In the genomic region with DNA sequence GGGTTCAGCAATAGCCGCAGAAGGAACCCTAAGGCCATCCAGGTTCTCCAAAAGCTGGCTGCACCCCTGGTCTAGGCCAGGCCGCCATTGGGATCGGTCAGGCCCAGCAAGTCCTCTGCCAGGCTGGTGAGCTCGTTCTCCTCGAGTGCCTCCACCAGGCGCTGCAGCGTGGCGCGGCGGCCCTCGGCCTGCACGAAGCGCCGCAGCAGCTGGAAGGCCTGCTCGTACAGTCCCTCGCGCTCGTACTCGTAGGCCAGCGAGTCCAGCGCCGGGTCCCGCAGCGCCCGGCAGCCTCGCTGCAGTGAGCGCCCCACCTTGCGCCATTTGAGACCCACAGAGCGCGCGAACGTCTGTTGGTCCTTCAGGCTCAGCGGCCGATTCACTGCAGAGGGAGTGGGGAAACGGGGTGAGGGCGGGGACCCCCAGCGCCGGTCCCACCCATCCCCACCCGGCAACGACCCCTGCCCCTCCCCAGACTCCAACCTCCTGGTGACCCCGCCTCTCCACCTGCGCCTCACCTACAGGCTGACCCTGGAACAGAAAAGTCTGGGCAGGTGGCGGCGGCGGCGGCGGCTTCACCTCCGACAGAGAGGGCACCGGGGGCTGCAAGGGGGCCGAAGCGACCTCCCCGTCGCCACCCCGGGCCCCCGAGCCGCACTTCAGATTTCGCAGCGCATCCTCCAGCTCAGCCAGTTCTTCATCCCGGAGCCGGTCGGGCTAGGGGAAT, we compare ENCODE assay signal across 8 cellular contexts. TPM values are rescaled to one million over a fixed set of nuclear protein-coding genes. Genes with fewer than 3 reads are reported as not detected.
DNase-seq lines count a peak whose midpoint lies in the region; ATAC-seq and TF ChIP-seq lines count a peak whose summit lies in the region.
"Had no signal": no experiment of that assay in that cellular context is flagged by ENCODE, and none has a peak within 500 bp of the region (broad histone marks: within the 10 kb centered on the region; RNA-seq: fewer than 3 reads in every experiment).

No MANE protein-coding gene starts in this region.

- H3K9ac ChIP-seq in Loucy (ENCODE audit: low read depth, low read length, poor library complexity, severe bottlenecking): no peak overlapping the region

- peak overlapping the region; percentile 21 for H3K4me3 Mint-ChIP-seq in Calu3 (ENCODE audit: low read depth, unreplicated experiment)

- H3K9me3 ChIP-seq in Loucy (ENCODE audit: insufficient read depth, low read depth, low read length) (no peaks in the 10 kb centered on the region), ectodermal cell (ENCODE audit: control insufficient read depth, low read length) (no peaks in the 10 kb centered on the region), neutrophil (no peaks in the 10 kb centered on the region)

- peaks cover 29% of the 10 kb centered on the region for H3K4me1 Mint-ChIP-seq in Calu3 (ENCODE audit: low read depth, unreplicated experiment)

- no TSS peak for BruUV-seq in Calu3 (replicated peaks; lab: Mats Ljungman, UMichigan)

- peaks cover 51% of the 10 kb centered on the region for H3K36me3 Mint-ChIP-seq in Calu3 (ENCODE audit: insufficient read depth, unreplicated experiment)

- peak overlapping the region; percentile 52 for H3K4me2 ChIP-seq in Loucy (ENCODE audit: low read depth, low read length, poor library complexity, severe bottlenecking)

- CTCF ChIA-PET in Calu3 (lab: Charles Lee): interaction anchor here (0.6 to 1.3 kb wide), 4 partner anchors 43 to 201 kb away, joined by 3 to 6 read pairs (median 4); no protein-coding TSS in a partner anchor

- peaks cover 6% of the 10 kb centered on the region for H4K20me1 ChIP-seq in Loucy (ENCODE audit: insufficient read depth, low read length, poor library complexity, severe bottlenecking)

- H3K27me3 ChIP-seq in Loucy (ENCODE audit: insufficient read depth, low read length, poor library complexity, severe bottlenecking) (no peaks in the 10 kb centered on the region), ectodermal cell (ENCODE audit: control insufficient read depth, insufficient read depth, low read length, poor library complexity, severe bottlenecking) (peaks cover 100% of the 10 kb centered on the region), neutrophil (peaks cover 68% of the 10 kb centered on the region)

- no peaks in the 10 kb centered on the region for H3F3A ChIP-seq in Loucy (ENCODE audit: low read depth)

- H3K79me2 ChIP-seq in Loucy (ENCODE audit: insufficient read depth, low read length): peaks cover 5% of the 10 kb centered on the region; the same call in 1 of the 2 replicates

- H3K9me3 Mint-ChIP-seq in Calu3 (ENCODE audit: low read depth, unreplicated experiment): no peaks in the 10 kb centered on the region

- H3K36me3 ChIP-seq in Loucy (ENCODE audit: insufficient read depth, low read length) (no peaks in the 10 kb centered on the region), ectodermal cell (ENCODE audit: control insufficient read depth, insufficient read depth, low read length) (no peaks in the 10 kb centered on the region), neutrophil (peaks cover 8% of the 10 kb centered on the region)

- no peak for ATAC-seq in GM19397 (IDR thresholded peaks at IDR 0.05; ENCODE audit: unreplicated experiment)
- ATAC-seq in GM19035 (IDR thresholded peaks at IDR 0.05; ENCODE audit: unreplicated experiment): no peak

- no peaks in the 10 kb centered on the region for H3K9me2 ChIP-seq in Loucy (replicated peaks; ENCODE audit: low read depth, low read length)

- no peak for TF ChIP-seq CTCF in Calu3 (IDR thresholded peaks at IDR 0.05; ENCODE audit: unreplicated experiment)
- TF ChIP-seq CTCF in Loucy (conservative IDR thresholded peaks at IDR 0.05; ENCODE audit: low read length): no peak
- TF ChIP-seq CTCF in neutrophil (IDR thresholded peaks at IDR 0.05): no peak

- no peak overlapping the region for H3K4me3 ChIP-seq in Loucy (ENCODE audit: low read length, poor library complexity, severe bottlenecking)
- peak overlapping the region; percentile 14 for H3K4me3 ChIP-seq in ectodermal cell (ENCODE audit: insufficient read depth, low read depth, low read length)
- H3K4me3 ChIP-seq in neutrophil (ENCODE audit: low read depth in 1 of 2, low read length in 1 of 2): peak overlapping the region; percentile 34 to 58

- WGBS in ectodermal cell, 2 experiments: 21 to 22% methylated on average over 61 of the region's 61 CpGs

- H2AFZ ChIP-seq in Loucy (ENCODE audit: low read length): no peak overlapping the region

- H3K27ac ChIP-seq in ectodermal cell (ENCODE audit: insufficient read depth, low read depth, low read length, poor library complexity, severe bottlenecking) (no peak overlapping the region), neutrophil (no peak overlapping the region)

- DNase-seq in Calu3: no peak
- DNase-seq in HuH-7 (ENCODE audit: low spot score): no peak
- DNase-seq: NCI-H2029 treated with DMSO at 0.1 percent for 48 hours had no signal

- intact Hi-C loops in Calu3 (cut with micrococcal nuclease; ENCODE audit: unreplicated experiment): loop anchor here (5.0 to 10.0 kb wide), 2 partner anchors 140 to 177 kb away; no protein-coding TSS in a partner anchor

- H3K4me1 ChIP-seq in Loucy (ENCODE audit: insufficient read depth, low read length, poor library complexity, severe bottlenecking): peaks cover 14% of the 10 kb centered on the region
- H3K4me1 ChIP-seq in ectodermal cell (ENCODE audit: control insufficient read depth, insufficient read depth, low read length): peaks cover 7% of the 10 kb centered on the region
- H3K4me1 ChIP-seq in neutrophil (ENCODE audit: control insufficient read depth in 1 of 2, insufficient read depth in 1 of 2, low read depth in 1 of 2, low read length in 1 of 2): peaks cover 44 to 54% of the 10 kb centered on the region in 2 experiments

- H3K27ac Mint-ChIP-seq in Calu3 (ENCODE audit: unreplicated experiment): no peak overlapping the region

- no peaks in the 10 kb centered on the region for H3K27me3 Mint-ChIP-seq in Calu3 (ENCODE audit: unreplicated experiment)

RNA-seq across cellular contexts. Expression of gene B3GNT9, which starts 3.9 kb away (rescaled TPM):
- total RNA-seq in Calu3 (2022): 6.8 and 8.0 TPM in 2 replicates
- 2.8 TPM for polyA plus RNA-seq in ectodermal cell (2013, experiment 1 of 4)
- polyA plus RNA-seq in ectodermal cell (2013, experiment 2 of 4): 4.2 TPM
- 4.0 TPM for polyA plus RNA-seq in ectodermal cell (2013, experiment 3 of 4)
- 4.7 TPM for polyA plus RNA-seq in ectodermal cell (2013, experiment 4 of 4)

RNA-seq across cellular contexts. Expression of gene TRADD, which starts 5.0 kb away (rescaled TPM):
- total RNA-seq in Calu3 (2022): 34.9 and 42.7 TPM in 2 replicates
- polyA plus RNA-seq in ectodermal cell (2013, experiment 1 of 4): 0.37 TPM
- polyA plus RNA-seq in ectodermal cell (2013, experiment 2 of 4): 0.52 TPM
- polyA plus RNA-seq in ectodermal cell (2013, experiment 3 of 4): 0.69 TPM
- 0.65 TPM for polyA plus RNA-seq in ectodermal cell (2013, experiment 4 of 4)

RNA-seq across cellular contexts. Expression of gene FBXL8, which starts 5.0 kb away (rescaled TPM):
- 32.0 and 36.6 TPM in 2 replicates for total RNA-seq in Calu3 (2022)
- polyA plus RNA-seq in ectodermal cell (2013, experiment 1 of 4): 0.70 TPM
- polyA plus RNA-seq in ectodermal cell (2013, experiment 2 of 4): 0.21 TPM
- polyA plus RNA-seq in ectodermal cell (2013, experiment 3 of 4): not detected
- polyA plus RNA-seq in ectodermal cell (2013, experiment 4 of 4): 0.20 TPM

RNA-seq across cellular contexts. Expression of gene HSF4, which starts 9.8 kb away (rescaled TPM):
- total RNA-seq in Calu3 (2022): 57.1 and 60.7 TPM in 2 replicates
- polyA plus RNA-seq in ectodermal cell (2013, experiment 1 of 4): not detected
- not detected for polyA plus RNA-seq in ectodermal cell (2013, experiment 2 of 4)
- 1.6 TPM for polyA plus RNA-seq in ectodermal cell (2013, experiment 3 of 4)
- 0.53 TPM for polyA plus RNA-seq in ectodermal cell (2013, experiment 4 of 4)

RNA-seq across cellular contexts. Expression of gene NOL3, which starts 15.6 kb away (rescaled TPM):
- 33.5 and 35.7 TPM in 2 replicates for total RNA-seq in Calu3 (2022)
- polyA plus RNA-seq in ectodermal cell (2013, experiment 1 of 4): 13.2 TPM
- polyA plus RNA-seq in ectodermal cell (2013, experiment 2 of 4): 8.1 TPM
- polyA plus RNA-seq in ectodermal cell (2013, experiment 3 of 4): 7.0 TPM
- 7.3 TPM for polyA plus RNA-seq in ectodermal cell (2013, experiment 4 of 4)
